Comparison of ENCODE assay signal across 12 cellular contexts in genomic region chr6:151291145-151292055, GRCh38. TPM values are rescaled to one million over a fixed set of nuclear protein-coding genes. Genes with fewer than 3 reads are reported as not detected.
A peak's percentile ranks its signal among the peaks of the same experiment; 100 is the strongest.
DNase-seq lines count a peak whose midpoint lies in the region; ATAC-seq and TF ChIP-seq lines count a peak whose summit lies in the region.
"Had no signal": no experiment of that assay in that cellular context is flagged by ENCODE, and none has a peak within 500 bp of the region (broad histone marks: within the 10 kb centered on the region; RNA-seq: fewer than 3 reads in every experiment).

No MANE protein-coding gene starts in this region.

- intact Hi-C loops in sigmoid colon (cut with DNase I): loop anchor here (5.0 kb wide), 1 partner anchor 49 kb away; no protein-coding TSS in a partner anchor

- H3K4me3 ChIP-seq in brain microvascular endothelial cell (ENCODE audit: low read depth, low read length) (no peak overlapping the region), sigmoid colon (peak overlapping the region in 1 of 4 donors; percentile 2)
- H3K4me3 ChIP-seq: gastrocnemius medialis had no signal

- TF ChIP-seq CTCF in brain microvascular endothelial cell (IDR thresholded peaks at IDR 0.05; ENCODE audit: low read depth, low read length, missing control alignments) (no peak), sigmoid colon (IDR thresholded peaks at IDR 0.05) (no peak)

- H3K36me3 ChIP-seq in brain microvascular endothelial cell (replicated peaks) (peaks cover 2% of the 10 kb centered on the region), sigmoid colon (no peaks in the 10 kb centered on the region)
- H3K36me3 ChIP-seq: gastrocnemius medialis had no signal

- H3K27ac ChIP-seq in brain microvascular endothelial cell (peak overlapping the region; percentile 76), sigmoid colon (peak overlapping the region; percentile 83 to 96 (median 88))

- H3K27me3 ChIP-seq in brain microvascular endothelial cell (replicated peaks) (no peaks in the 10 kb centered on the region), sigmoid colon (no peaks in the 10 kb centered on the region)
- H3K27me3 ChIP-seq: gastrocnemius medialis had no signal

- in situ Hi-C loops in brain microvascular endothelial cell (cut with HindIII; ENCODE audit: low pct_ligation_motif_present, low sequenced_read_pairs): no loop called here

- WGBS in sigmoid colon, 2 donors: 52 to 62% methylated on average over 11 of the region's 11 CpGs

- peaks cover 0 to 84% (median 73%) of the 10 kb centered on the region in 4 donors for H3K4me1 ChIP-seq in sigmoid colon

- DNase-seq in DMS79 treated with DMSO at 0.1 percent for 48 hours (lab: John Stamatoyannopoulos, UW) (peak; percentile 36), brain microvascular endothelial cell (peak; percentile 92), hepatic stellate cell (ENCODE audit: low spot score) (peak; percentile 71), sigmoid colon (peak; percentile 97), hippocampal formation (lab: John Stamatoyannopoulos, UW) (no peak), OCI-M2 (lab: John Stamatoyannopoulos, UW; ENCODE audit: unreplicated experiment) (no peak), NCI-H2107 treated with DMSO at 0.1 percent for 48 hours (lab: John Stamatoyannopoulos, UW; ENCODE audit: unreplicated experiment) (no peak)
- DNase-seq: Calu3; gastrocnemius medialis; NCI-H748 treated with DMSO at 0.1 percent for 48 hours; stimulated activated naive CD8-positive, alpha-beta T cell treated with anti-CD3 and anti-CD28 coated beads, Interleukin-15, Interleukin-2, amounts not matched to agents 100 U/mL and 50 U/mL, for 24 hours had no signal

- TF ChIP-seq EP300 in sigmoid colon (IDR thresholded peaks at IDR 0.05): peak; percentile 98 to 100 (median 98)

- ATAC-seq in GM18907 (IDR thresholded peaks at IDR 0.05; ENCODE audit: unreplicated experiment): no peak
- ATAC-seq: stimulated activated naive CD8-positive, alpha-beta T cell treated with anti-CD3 and anti-CD28 coated beads, Interleukin-15, Interleukin-2, amounts not matched to agents 100 U/mL and 50 U/mL, for 24 hours had no signal

- TF ChIP-seq POLR2A in sigmoid colon (IDR thresholded peaks at IDR 0.05): peak in 1 of 2 donors; percentile 30

- H3K9me3 ChIP-seq in sigmoid colon: no peaks in the 10 kb centered on the region
- H3K9me3 ChIP-seq: gastrocnemius medialis had no signal

RNA-seq across cellular contexts. Expression of gene AKAP12, which starts 51.6 kb away (rescaled TPM):
- total RNA-seq in sigmoid colon: 100 to 1,000 TPM; 133 to 244 (median 209) TPM
- 10 to 100 TPM in 1 of 3 donors, 1 to 10 TPM in 2; 1.2 to 17.2 (median 9.0) TPM for polyA plus RNA-seq in sigmoid colon

Comparison
In these comparisons a context has a peak if more than half of its experiments do, and no peak if none do; other contexts are left out.
1. DNase-seq: peak in DMS79 treated with DMSO at 0.1 percent for 48 hours (single experiment), brain microvascular endothelial cell (single experiment), hepatic stellate cell (single experiment) and sigmoid colon (single experiment); none in hippocampal formation (0 of 2), OCI-M2 (single experiment) and NCI-H2107 treated with DMSO at 0.1 percent for 48 hours (single experiment).